9 cellular contexts compared by ENCODE assay signal in the genomic region with DNA sequence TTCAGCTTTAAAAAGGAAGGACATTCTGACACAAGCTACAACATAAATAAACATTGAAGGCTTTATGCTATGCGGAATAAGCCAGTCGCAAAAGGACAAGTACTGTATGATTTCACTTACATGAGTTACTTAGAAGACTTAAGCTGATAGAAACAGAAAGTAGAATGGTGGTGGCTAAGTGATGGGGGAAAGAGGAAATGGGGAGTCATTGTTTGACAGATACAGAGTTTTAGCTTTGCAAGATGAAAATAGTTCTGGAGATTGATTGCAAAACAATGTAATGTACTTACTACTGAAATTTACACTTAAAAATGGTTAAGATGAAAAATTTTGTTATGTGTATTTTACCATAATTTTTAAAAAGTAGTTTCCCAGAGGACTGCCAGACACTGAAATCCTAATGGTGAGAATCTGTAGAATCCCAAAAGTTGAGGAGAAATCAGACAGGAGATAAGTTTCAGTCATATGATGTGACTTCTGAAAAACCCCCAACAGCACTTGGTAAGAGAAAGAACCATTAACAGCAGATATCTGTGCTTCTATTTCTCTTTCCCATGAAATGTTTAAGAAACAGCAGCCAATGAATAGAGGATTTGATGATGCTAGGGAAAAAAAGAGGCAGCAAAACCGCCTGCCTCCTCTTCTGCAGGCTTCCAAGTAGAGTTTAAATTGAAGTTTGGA. TPM values are rescaled to one million over a fixed set of nuclear protein-coding genes. Genes with fewer than 3 reads are reported as not detected.
DNase-seq lines count a peak whose midpoint lies in the region; ATAC-seq and TF ChIP-seq lines count a peak whose summit lies in the region.
"Had no signal": no experiment of that assay in that cellular context is flagged by ENCODE, and none has a peak within 500 bp of the region (broad histone marks: within the 10 kb centered on the region; RNA-seq: fewer than 3 reads in every experiment).

No MANE protein-coding gene starts in this region.

- TF ChIP-seq CTCF in GM23338 (conservative IDR thresholded peaks at IDR 0.05; ENCODE audit: low read depth in 2 of 2) (no peak), coronary artery (IDR thresholded peaks at IDR 0.05) (no peak), tibial artery (IDR thresholded peaks at IDR 0.05) (no peak)

- peaks cover 10% of the 10 kb centered on the region; the same call in 2 of the 3 replicates for H3K9me3 Mint-ChIP-seq in GM23338
- peaks cover 0 to 4% (median 0%) of the 10 kb centered on the region in 11 donors for H3K9me3 Mint-ChIP-seq in naive thymus-derived CD4-positive, alpha-beta T cell

- in situ Hi-C loops in KBM-7 (cut with MboI; ENCODE audit: low pct_unique_long_range_greater_than_20kb, low sequenced_read_pairs) = loop anchor here (25.0 kb wide), 1 partner anchor 189 kb away; a partner anchor contains a TSS

- POLR2A ChIA-PET in naive thymus-derived CD4-positive, alpha-beta T cell (lab: Charles Lee) = interaction anchor here (0.6 kb wide), 1 partner anchor 415 kb away, joined by 3 read pairs; no protein-coding TSS in a partner anchor

- no peak overlapping the region for H3K4me3 Mint-ChIP-seq in GM23338
- peak overlapping the region in 8 of 10 donors; percentile 0 to 53 (median 14) for H3K4me3 Mint-ChIP-seq in naive thymus-derived CD4-positive, alpha-beta T cell

- no peaks in the 10 kb centered on the region for H3F3A ChIP-seq in GM23338 (replicated peaks; ENCODE audit: low read depth)

- no peaks in the 10 kb centered on the region for H4K20me1 ChIP-seq in GM23338 (replicated peaks; ENCODE audit: insufficient read depth)

- no peaks in the 10 kb centered on the region for H3K9me3 ChIP-seq in naive thymus-derived CD4-positive, alpha-beta T cell (ENCODE audit: control insufficient read depth in 2 of 3, low read length in 3 of 3)
- H3K9me3 ChIP-seq in tibial artery = no peaks in the 10 kb centered on the region

- no peak overlapping the region for H3K4me3 ChIP-seq in GM23338
- no peak overlapping the region for H3K4me3 ChIP-seq in naive thymus-derived CD4-positive, alpha-beta T cell (ENCODE audit: low read length)
- no peak overlapping the region for H3K4me3 ChIP-seq in coronary artery
- no peak overlapping the region for H3K4me3 ChIP-seq in tibial artery

- H3K4me1 ChIP-seq in GM23338 (ENCODE audit: insufficient read depth) (no peaks in the 10 kb centered on the region), tibial artery (no peaks in the 10 kb centered on the region)
- H3K4me1 ChIP-seq in naive thymus-derived CD4-positive, alpha-beta T cell (ENCODE audit: control insufficient read depth in 2 of 2, insufficient read depth in 2 of 2, low read length in 2 of 2) = peaks cover 27 to 29% of the 10 kb centered on the region in 2 donors

- H3K79me2 ChIP-seq in GM23338 (replicated peaks; ENCODE audit: insufficient read depth) = no peaks in the 10 kb centered on the region

- no peak overlapping the region for H3K4me2 ChIP-seq in GM23338

- CTCF ChIA-PET in naive thymus-derived CD4-positive, alpha-beta T cell (lab: Charles Lee) = interaction anchor here (0.6 to 1.1 kb wide), 5 partner anchors 10 to 296 kb away, joined by 3 to 5 read pairs (median 3); no protein-coding TSS in a partner anchor

- ATAC-seq in GM18907 (IDR thresholded peaks at IDR 0.05; ENCODE audit: unreplicated experiment) (peak; percentile 92), GM23338 (no peak)
- peak; percentile 80 for ATAC-seq in naive thymus-derived CD4-positive, alpha-beta T cell

- no peak overlapping the region for H3K27ac ChIP-seq in GM23338 (ENCODE audit: low read depth)
- no peak overlapping the region for H3K27ac ChIP-seq in naive thymus-derived CD4-positive, alpha-beta T cell (ENCODE audit: low read depth, low read length)
- H3K27ac ChIP-seq in coronary artery = no peak overlapping the region
- no peak overlapping the region for H3K27ac ChIP-seq in tibial artery

- H3K36me3 Mint-ChIP-seq in GM23338 (ENCODE audit: low read depth) = peaks cover 6% of the 10 kb centered on the region; the same call in 1 of the 3 replicates
- peaks cover 0 to 7% (median 0%) of the 10 kb centered on the region in 5 donors for H3K36me3 Mint-ChIP-seq in naive thymus-derived CD4-positive, alpha-beta T cell

- no peaks in the 10 kb centered on the region for H3K4me1 Mint-ChIP-seq in GM23338
- H3K4me1 Mint-ChIP-seq in naive thymus-derived CD4-positive, alpha-beta T cell = peaks cover 40 to 61% (median 43%) of the 10 kb centered on the region in 7 donors

- H2AFZ ChIP-seq in GM23338 = peak overlapping the region; percentile 47; the same call in 1 of the 2 replicates

- no peak for DNase-seq in GM23338 (ENCODE audit: low spot score)
- DNase-seq in KBM-7 = peak; percentile 37
- peak in 5 of 9 donors; percentile 22 to 36 (median 26) for DNase-seq in naive thymus-derived CD4-positive, alpha-beta T cell
- no peak for DNase-seq in NCI-H1105 (lab: John Stamatoyannopoulos, UW)
- DNase-seq in SHP77 treated with DMSO at 0.1 percent for 48 hours (lab: John Stamatoyannopoulos, UW) = no peak
- DNase-seq in coronary artery (ENCODE audit: low spot score) = no peak
- DNase-seq in tibial artery = no peak
- DNase-seq: mesenchymal stem cell had no signal

- peaks cover 3% of the 10 kb centered on the region for H3K27me3 Mint-ChIP-seq in GM23338 (ENCODE audit: insufficient read depth, low read depth, poor library complexity)
- no peaks in the 10 kb centered on the region for H3K27me3 Mint-ChIP-seq in naive thymus-derived CD4-positive, alpha-beta T cell

- no peaks in the 10 kb centered on the region for H3K36me3 ChIP-seq in GM23338 (ENCODE audit: insufficient read depth)
- H3K36me3 ChIP-seq in naive thymus-derived CD4-positive, alpha-beta T cell (ENCODE audit: control insufficient read depth in 2 of 3, insufficient read depth in 3 of 3, low read length in 3 of 3) = no peaks in the 10 kb centered on the region
- no peaks in the 10 kb centered on the region for H3K36me3 ChIP-seq in tibial artery

- intact Hi-C loops in naive thymus-derived CD4-positive, alpha-beta T cell (cut with micrococcal nuclease) = loop anchor here (2.0 to 10.0 kb wide), 5 partner anchors 80 to 996 kb away; a partner anchor contains a TSS
- intact Hi-C loops in tibial artery (cut with DNase I; ENCODE audit: low total_unique reads) = no loop called here

- H3K27me3 ChIP-seq in GM23338 (ENCODE audit: insufficient read depth) (no peaks in the 10 kb centered on the region), tibial artery (no peaks in the 10 kb centered on the region)
- no peaks in the 10 kb centered on the region for H3K27me3 ChIP-seq in naive thymus-derived CD4-positive, alpha-beta T cell (ENCODE audit: control insufficient read depth in 2 of 2, insufficient read depth in 2 of 2, low read length in 2 of 2)

- no peak overlapping the region for H3K27ac Mint-ChIP-seq in GM23338
- peak overlapping the region; percentile 0 to 74 (median 2) for H3K27ac Mint-ChIP-seq in naive thymus-derived CD4-positive, alpha-beta T cell

- no peaks in the 10 kb centered on the region for H3K9me2 ChIP-seq in GM23338 (ENCODE audit: insufficient read depth)

TF ChIP-seq in GM23338, 12 proteins besides CTCF, POLR2A, EP300 and RAD21 (continues in another document):
- TF ChIP-seq NANOG (IDR thresholded peaks at IDR 0.05; ENCODE audit: borderline replicate concordance) (no peak), JUNB (IDR thresholded peaks at IDR 0.05; ENCODE audit: unreplicated experiment) (no peak), EZH2phosphoT487 (IDR thresholded peaks at IDR 0.05; ENCODE audit: unreplicated experiment) (no peak), CREB1 (CRISPR knock-in tag; IDR thresholded peaks at IDR 0.05; ENCODE audit: low read depth) (no peak), EZH2 (IDR thresholded peaks at IDR 0.05; ENCODE audit: low read depth, unreplicated experiment) (no peak), ZNF331 (CRISPR knock-in tag; IDR thresholded peaks at IDR 0.05; ENCODE audit: low read depth) (no peak)
- TF ChIP-seq, protein P1, sequence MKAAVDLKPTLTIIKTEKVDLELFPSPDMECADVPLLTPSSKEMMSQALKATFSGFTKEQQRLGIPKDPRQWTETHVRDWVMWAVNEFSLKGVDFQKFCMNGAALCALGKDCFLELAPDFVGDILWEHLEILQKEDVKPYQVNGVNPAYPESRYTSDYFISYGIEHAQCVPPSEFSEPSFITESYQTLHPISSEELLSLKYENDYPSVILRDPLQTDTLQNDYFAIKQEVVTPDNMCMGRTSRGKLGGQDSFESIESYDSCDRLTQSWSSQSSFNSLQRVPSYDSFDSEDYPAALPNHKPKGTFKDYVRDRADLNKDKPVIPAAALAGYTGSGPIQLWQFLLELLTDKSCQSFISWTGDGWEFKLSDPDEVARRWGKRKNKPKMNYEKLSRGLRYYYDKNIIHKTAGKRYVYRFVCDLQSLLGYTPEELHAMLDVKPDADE (IDR thresholded peaks at IDR 0.05) = no peak

RNA-seq across cellular contexts. Expression of a gene that starts 16.6 kb away (rescaled TPM):
- total RNA-seq in GM23338 (2014; rRNA removed; shearing (Covaris generic)) = not detected in 2 replicates
- not detected in 2 replicates for polyA plus RNA-seq in GM23338 (2016; fragmentation: Nextera tagmentation; extraction: Ambion mirVana)
- not detected for total RNA-seq in naive thymus-derived CD4-positive, alpha-beta T cell
- under 1 TPM in 1 of 2 donors, not detected in 1; 0.22 TPM for polyA plus RNA-seq in naive thymus-derived CD4-positive, alpha-beta T cell

RNA-seq across cellular contexts. Expression of a gene that starts 22.5 kb away (rescaled TPM):
- not detected in 2 replicates for total RNA-seq in GM23338 (2014; rRNA removed; shearing (Covaris generic))
- polyA plus RNA-seq in GM23338 (2016; fragmentation: Nextera tagmentation; extraction: Ambion mirVana) = not detected in 2 replicates
- 10 to 100 TPM in 1 of 5 experiments, 1 to 10 TPM in 2, not detected in 2; 3.2 to 47.8 (median 4.2) TPM for total RNA-seq in naive thymus-derived CD4-positive, alpha-beta T cell
- under 1 TPM in 1 of 2 donors, not detected in 1; 0.31 TPM for polyA plus RNA-seq in naive thymus-derived CD4-positive, alpha-beta T cell

RNA-seq across cellular contexts. Expression of a gene that starts 50.2 kb away (rescaled TPM):
- total RNA-seq in GM23338 (2014; rRNA removed; shearing (Covaris generic)) = not detected in 2 replicates
- not detected in 2 replicates for polyA plus RNA-seq in GM23338 (2016; fragmentation: Nextera tagmentation; extraction: Ambion mirVana)
- total RNA-seq in naive thymus-derived CD4-positive, alpha-beta T cell = under 1 TPM in 1 of 5 experiments, not detected in 4; 0.91 TPM
- not detected for polyA plus RNA-seq in naive thymus-derived CD4-positive, alpha-beta T cell

Comparison
In these comparisons a context has a peak if more than half of its experiments do, and no peak if none do; other contexts are left out.
1. DNase-seq: peak in KBM-7 (single experiment) and naive thymus-derived CD4-positive, alpha-beta T cell (5 of 9); none in GM23338 (single experiment), NCI-H1105 (single experiment), SHP77 treated with DMSO at 0.1 percent for 48 hours (single experiment), coronary artery (single experiment) and tibial artery (0 of 2).